ENCODE assay signal across 20 cellular contexts in the genomic region with DNA sequence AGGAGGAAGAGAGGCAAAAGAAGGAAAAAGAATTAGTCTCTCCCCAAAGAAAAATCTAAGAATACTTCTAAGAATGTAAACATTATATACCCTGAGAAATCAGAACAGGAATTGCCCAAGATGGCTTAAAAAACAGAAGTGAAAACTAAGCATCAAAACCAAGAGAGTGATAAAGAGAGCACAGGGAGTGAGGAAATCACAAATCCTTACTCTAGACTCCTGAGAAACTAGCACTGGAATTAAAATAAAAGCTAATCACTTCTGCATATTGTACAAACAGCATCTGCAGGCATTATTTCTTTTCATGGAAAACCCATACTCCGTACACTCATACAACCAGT.
DNase-seq lines count a peak whose midpoint lies in the region; ATAC-seq lines count a peak whose summit lies in the region.
"Had no signal": no experiment of that assay in that cellular context is flagged by ENCODE, and none has a peak within 500 bp of the region (broad histone marks: within the 10 kb centered on the region; RNA-seq: fewer than 3 reads in every experiment).

No MANE protein-coding gene starts in this region.

- no peaks in the 10 kb centered on the region for H3K36me3 ChIP-seq in SK-N-MC (ENCODE audit: insufficient read depth, low read length)
- H3K36me3 ChIP-seq: BLaER1 had no signal

- peak overlapping the region; percentile 55; the same call in 1 of the 2 replicates for H3K4me3 ChIP-seq in SK-N-MC
- H3K4me3 ChIP-seq: BLaER1 had no signal

- H3K9ac ChIP-seq in SK-N-MC (ENCODE audit: insufficient read length), result no peak overlapping the region
- H3K9ac ChIP-seq: BLaER1 had no signal

- no peak overlapping the region for H3K27ac Mint-ChIP-seq in memory B cell
- H3K27ac Mint-ChIP-seq: CD8-positive, alpha-beta T cell had no signal

- peaks cover 6% of the 10 kb centered on the region for H3K36me3 Mint-ChIP-seq in memory B cell

- H3K9me3 ChIP-seq in SK-N-MC (ENCODE audit: low read depth, low read length), result no peaks in the 10 kb centered on the region
- H3K9me3 ChIP-seq: BLaER1 had no signal

- no peaks in the 10 kb centered on the region for H3K27me3 Mint-ChIP-seq in memory B cell

- peaks cover 35% of the 10 kb centered on the region for H3K4me1 Mint-ChIP-seq in memory B cell

- no peak overlapping the region for H3K4me3 Mint-ChIP-seq in memory B cell
- H3K4me3 Mint-ChIP-seq: CD8-positive, alpha-beta T cell had no signal

- peak overlapping the region; percentile 47; the same call in 1 of the 2 replicates for H3K27ac ChIP-seq in SK-N-MC
- H3K27ac ChIP-seq: BLaER1, RWPE1 had no signal

- DNase-seq in CD1c-positive myeloid dendritic cell (ENCODE audit: extremely low spot score) (peak; percentile 47), SK-N-MC (ENCODE audit: low read depth, low spot score) (no peak), memory B cell (ENCODE audit: low spot score in 2 of 2) (no peak), NCI-H1092 treated with DMSO at 0.1 percent for 48 hours (lab: John Stamatoyannopoulos, UW) (no peak), germinal center (ENCODE audit: low spot score) (no peak)
- DNase-seq: CD8-positive, alpha-beta T cell; DND-41; Karpas-422; NCI-H1105; NCI-H1694; NCI-H2081; NCI-H2171 treated with DMSO at 0.1 percent for 48 hours; NCI-H446; NCI-H526; SHP77 treated with DMSO at 0.1 percent for 48 hours; T-helper 1 cell had no signal

- H3K9me3 Mint-ChIP-seq in memory B cell, result no peaks in the 10 kb centered on the region
- H3K9me3 Mint-ChIP-seq: CD8-positive, alpha-beta T cell had no signal

- ATAC-seq in GM18868 (IDR thresholded peaks at IDR 0.05; ENCODE audit: unreplicated experiment), result peak; percentile 33
- ATAC-seq in memory B cell (ENCODE audit: low read depth), result peak; percentile 45
- no peak for ATAC-seq in HG02763 (IDR thresholded peaks at IDR 0.05; ENCODE audit: unreplicated experiment)
- ATAC-seq: CD8-positive, alpha-beta T cell had no signal
